1 cellular context compared by ENCODE assay signal in genomic region chr4:113957961-113958360, GRCh38.
TF ChIP-seq lines count a peak whose summit lies in the region.

No MANE protein-coding gene starts in this region.

TF ChIP-seq in HCT116, 20 proteins besides CTCF, POLR2A, EP300 and RAD21 (continued from another document):
- no peak for TF ChIP-seq YY1 (IDR thresholded peaks at IDR 0.05; ENCODE audit: extremely low read depth, insufficient replicate concordance, low read depth, low read length)
- no peak for TF ChIP-seq SP1 (IDR thresholded peaks at IDR 0.05; ENCODE audit: low read depth)
- TF ChIP-seq ZNF274 (IDR thresholded peaks at IDR 0.05; ENCODE audit: low read depth, low read length): no peak
